28 cellular contexts compared by ENCODE assay signal in genomic region chr2:157465554-157465953, GRCh38. TPM values are rescaled to one million over a fixed set of nuclear protein-coding genes. Genes with fewer than 3 reads are reported as not detected.
DNase-seq lines count a peak whose midpoint lies in the region; ATAC-seq and FAIRE-seq lines count a peak whose summit lies in the region.
"Had no signal": no experiment of that assay in that cellular context is flagged by ENCODE, and none has a peak within 500 bp of the region (broad histone marks: within the 10 kb centered on the region; RNA-seq: fewer than 3 reads in every experiment).

No MANE protein-coding gene starts in this region.

- no peaks in the 10 kb centered on the region for H3K27me3 ChIP-seq in small intestine (ENCODE audit: control insufficient read depth in 2 of 2, insufficient read depth in 2 of 2, low read length in 2 of 2)
- H3K27me3 ChIP-seq: esophagus muscularis mucosa, tibial artery had no signal

- DNase-seq in activated naive CD4-positive, alpha-beta T cell treated with anti-CD3 and anti-CD28 coated beads, Interleukin-2, amount 50 U/mL, for 16 hours = no peak
- DNase-seq in T-cell = no peak
- no peak for DNase-seq in activated naive CD8-positive, alpha-beta T cell treated with anti-CD3 and anti-CD28 coated beads, Interleukin-2, amount 50 U/mL, for 24 hours
- no peak for DNase-seq in stimulated activated naive B cell treated with anti-CD40 and anti-IgM and Interleukin-4, amounts not matched to agents 10 μg/mL and 1 μg/mL and 100 μg/mL, for 72 hours
- DNase-seq in small intestine = no peak
- no peak for DNase-seq in HTR-8/SVneo (ENCODE audit: insufficient read length, low spot score)
- DNase-seq in NCI-H1436 treated with DMSO at 0.1 percent for 48 hours (lab: John Stamatoyannopoulos, UW) = no peak
- DNase-seq: activated CD4-positive, alpha-beta T cell treated with anti-CD3 and anti-CD28 coated beads for 48 hours; COR-L47; DND-41; effector memory CD8-positive, alpha-beta T cell; GM23248; hippocampal formation; mucosa of descending colon; NCI-H187; NCI-H69; RPMI8226; stimulated activated CD4-positive, alpha-beta T cell treated with anti-CD3 and anti-CD28 coated beads, Interleukin-2, amount 100 ng/mL, for 24 hours; stimulated activated naive CD4-positive, alpha-beta T cell; tibial artery had no signal

- peak overlapping the region; percentile 27 for H3K4me3 Mint-ChIP-seq in activated naive CD4-positive, alpha-beta T cell treated with anti-CD3 and anti-CD28 coated beads, Interleukin-2, amount 50 U/mL, for 24 hours
- H3K4me3 Mint-ChIP-seq in T-cell = no peak overlapping the region
- H3K4me3 Mint-ChIP-seq in activated naive CD8-positive, alpha-beta T cell treated with anti-CD3 and anti-CD28 coated beads, Interleukin-2, amount 50 U/mL, for 24 hours = peak overlapping the region; percentile 7
- no peak overlapping the region for H3K4me3 Mint-ChIP-seq in stimulated activated naive B cell treated with anti-CD40 and anti-IgM and Interleukin-4, amounts not matched to agents 10 μg/mL and 1 μg/mL and 100 μg/mL, for 72 hours
- H3K4me3 Mint-ChIP-seq: effector memory CD8-positive, alpha-beta T cell had no signal

- FAIRE-seq in small intestine (lab: Jason Lieb, UNC) (no peak), HTR-8/SVneo (lab: Jason Lieb, UNC) (no peak)
- FAIRE-seq: frontal cortex, GM19239, islet of Langerhans had no signal

- no peaks in the 10 kb centered on the region for H3K4me1 ChIP-seq in small intestine (ENCODE audit: control insufficient read depth in 2 of 2, insufficient read depth in 1 of 2, low read depth in 1 of 2, low read length in 1 of 2)
- H3K4me1 ChIP-seq: esophagus muscularis mucosa, tibial artery had no signal

- CTCF ChIA-PET in T-cell (lab: Charles Lee) = interaction anchor here in 1 of 2 donors (2.1 kb wide), 1 partner anchor 138 kb away, joined by 8 read pairs; no protein-coding TSS in a partner anchor

- H3K4me1 Mint-ChIP-seq in activated naive CD4-positive, alpha-beta T cell treated with anti-CD3 and anti-CD28 coated beads, Interleukin-2, amount 50 U/mL, for 24 hours = peaks cover 99% of the 10 kb centered on the region
- peaks cover 84 to 98% (median 90%) of the 10 kb centered on the region in 3 donors for H3K4me1 Mint-ChIP-seq in T-cell
- peaks cover 100% of the 10 kb centered on the region for H3K4me1 Mint-ChIP-seq in activated naive CD8-positive, alpha-beta T cell treated with anti-CD3 and anti-CD28 coated beads, Interleukin-2, amount 50 U/mL, for 24 hours
- H3K4me1 Mint-ChIP-seq in stimulated activated naive B cell treated with anti-CD40 and anti-IgM and Interleukin-4, amounts not matched to agents 10 μg/mL and 1 μg/mL and 100 μg/mL, for 72 hours = peaks cover 32 to 64% of the 10 kb centered on the region in 2 donors

- H3K36me3 ChIP-seq in small intestine (ENCODE audit: control insufficient read depth in 2 of 2, insufficient read depth in 2 of 2, low read length in 2 of 2) = no peaks in the 10 kb centered on the region
- H3K36me3 ChIP-seq: esophagus muscularis mucosa, tibial artery had no signal

- peak overlapping the region; percentile 94 for H3K27ac Mint-ChIP-seq in activated naive CD4-positive, alpha-beta T cell treated with anti-CD3 and anti-CD28 coated beads, Interleukin-2, amount 50 U/mL, for 24 hours
- peak overlapping the region; percentile 97 to 99 for H3K27ac Mint-ChIP-seq in T-cell
- peak overlapping the region; percentile 98 for H3K27ac Mint-ChIP-seq in activated naive CD8-positive, alpha-beta T cell treated with anti-CD3 and anti-CD28 coated beads, Interleukin-2, amount 50 U/mL, for 24 hours
- H3K27ac Mint-ChIP-seq in stimulated activated naive B cell treated with anti-CD40 and anti-IgM and Interleukin-4, amounts not matched to agents 10 μg/mL and 1 μg/mL and 100 μg/mL, for 72 hours = peak overlapping the region; percentile 93
- H3K27ac Mint-ChIP-seq: effector memory CD8-positive, alpha-beta T cell; progenitor cell of endocrine pancreas had no signal

- no peak for ATAC-seq in T-cell (replicated peaks in 1 of 4)
- no peak for ATAC-seq in activated naive CD8-positive, alpha-beta T cell treated with anti-CD3 and anti-CD28 coated beads, Interleukin-2, amount 50 U/mL, for 24 hours
- ATAC-seq in stimulated activated naive B cell treated with anti-CD40 and anti-IgM and Interleukin-4, amounts not matched to agents 10 μg/mL and 1 μg/mL and 100 μg/mL, for 72 hours (replicated peaks) = no peak
- ATAC-seq: effector memory CD8-positive, alpha-beta T cell; mucosa of descending colon had no signal

- WGBS in small intestine, 3 donors = 93 to 95% (median 94%) methylated on average over 5 of the region's 5 CpGs

- POLR2A ChIA-PET in T-cell (lab: Charles Lee) = interaction anchor here (0.7 to 2.3 kb wide), 3 partner anchors 18 to 60 kb away, joined by 3 to 10 read pairs (median 7); partner anchors contain the start of gene CYTIP (in 1 of the 2)

- peaks cover 5% of the 10 kb centered on the region for H3K36me3 Mint-ChIP-seq in activated naive CD4-positive, alpha-beta T cell treated with anti-CD3 and anti-CD28 coated beads, Interleukin-2, amount 50 U/mL, for 24 hours
- no peaks in the 10 kb centered on the region for H3K36me3 Mint-ChIP-seq in T-cell
- peaks cover 11% of the 10 kb centered on the region for H3K36me3 Mint-ChIP-seq in activated naive CD8-positive, alpha-beta T cell treated with anti-CD3 and anti-CD28 coated beads, Interleukin-2, amount 50 U/mL, for 24 hours (ENCODE audit: low read depth)
- H3K36me3 Mint-ChIP-seq in stimulated activated naive B cell treated with anti-CD40 and anti-IgM and Interleukin-4, amounts not matched to agents 10 μg/mL and 1 μg/mL and 100 μg/mL, for 72 hours = peaks cover 4 to 9% of the 10 kb centered on the region in 2 donors

- H3K4me3 ChIP-seq in small intestine (ENCODE audit: low read depth in 1 of 2, low read length in 2 of 2) = no peak overlapping the region
- H3K4me3 ChIP-seq: esophagus muscularis mucosa, GM23248, mucosa of descending colon, skin epidermis, tibial artery had no signal

- no peaks in the 10 kb centered on the region for H3K9me3 ChIP-seq in small intestine (ENCODE audit: control insufficient read depth, low read depth)
- H3K9me3 ChIP-seq: esophagus muscularis mucosa, mucosa of descending colon, tibial artery had no signal

- H3K9me3 Mint-ChIP-seq in activated naive CD4-positive, alpha-beta T cell treated with anti-CD3 and anti-CD28 coated beads, Interleukin-2, amount 50 U/mL, for 24 hours = peaks cover 9% of the 10 kb centered on the region
- peaks cover 0 to 5% (median 4%) of the 10 kb centered on the region in 3 donors for H3K9me3 Mint-ChIP-seq in T-cell
- peaks cover 5% of the 10 kb centered on the region for H3K9me3 Mint-ChIP-seq in activated naive CD8-positive, alpha-beta T cell treated with anti-CD3 and anti-CD28 coated beads, Interleukin-2, amount 50 U/mL, for 24 hours
- peaks cover 7 to 9% of the 10 kb centered on the region in 2 donors for H3K9me3 Mint-ChIP-seq in stimulated activated naive B cell treated with anti-CD40 and anti-IgM and Interleukin-4, amounts not matched to agents 10 μg/mL and 1 μg/mL and 100 μg/mL, for 72 hours
- H3K9me3 Mint-ChIP-seq: effector memory CD8-positive, alpha-beta T cell had no signal

- H3K27ac ChIP-seq in small intestine (ENCODE audit: low read depth in 1 of 2, low read length in 1 of 2) = no peak overlapping the region
- H3K27ac ChIP-seq: esophagus muscularis mucosa, GM23248, skin epidermis, tibial artery had no signal

- no peaks in the 10 kb centered on the region for H3K27me3 Mint-ChIP-seq in activated naive CD4-positive, alpha-beta T cell treated with anti-CD3 and anti-CD28 coated beads, Interleukin-2, amount 50 U/mL, for 24 hours
- no peaks in the 10 kb centered on the region for H3K27me3 Mint-ChIP-seq in T-cell
- H3K27me3 Mint-ChIP-seq in activated naive CD8-positive, alpha-beta T cell treated with anti-CD3 and anti-CD28 coated beads, Interleukin-2, amount 50 U/mL, for 24 hours = peaks cover 2% of the 10 kb centered on the region
- no peaks in the 10 kb centered on the region for H3K27me3 Mint-ChIP-seq in stimulated activated naive B cell treated with anti-CD40 and anti-IgM and Interleukin-4, amounts not matched to agents 10 μg/mL and 1 μg/mL and 100 μg/mL, for 72 hours
- H3K27me3 Mint-ChIP-seq: effector memory CD8-positive, alpha-beta T cell; progenitor cell of endocrine pancreas had no signal

RNA-seq across cellular contexts. Expression of gene CYTIP, which starts 21.7 kb away (rescaled TPM):
- total RNA-seq in T-cell = 100 to 1,000 TPM; 264 to 465 (median 273) TPM
- 10 to 100 TPM in 2 of 3 donors, 1 to 10 TPM in 1; 9.4 to 19.8 (median 15.7) TPM for polyA plus RNA-seq in small intestine
- total RNA-seq: GM23248, HT1080 had no signal
- polyA plus RNA-seq: GM23248 had no signal

Comparison
In these comparisons a context has a peak if more than half of its experiments do, and no peak if none do; other contexts are left out.
1. H3K4me3 Mint-ChIP-seq: peak in activated naive CD4-positive, alpha-beta T cell treated with anti-CD3 and anti-CD28 coated beads, Interleukin-2, amount 50 U/mL, for 24 hours (single experiment) and activated naive CD8-positive, alpha-beta T cell treated with anti-CD3 and anti-CD28 coated beads, Interleukin-2, amount 50 U/mL, for 24 hours (single experiment); none in T-cell (0 of 3) and stimulated activated naive B cell treated with anti-CD40 and anti-IgM and Interleukin-4, amounts not matched to agents 10 μg/mL and 1 μg/mL and 100 μg/mL, for 72 hours (0 of 2).
2. Peak in every context shown above with its lines, with median percentiles within 50 percentile points of each other: H3K27ac Mint-ChIP-seq.